9 cellular contexts compared by ENCODE assay signal in genomic region chr3:162647321-162647720, GRCh38.
"Had no signal": no experiment of that assay in that cellular context is flagged by ENCODE, and none has a peak within 500 bp of the region (broad histone marks: within the 10 kb centered on the region; RNA-seq: fewer than 3 reads in every experiment).

No MANE protein-coding gene starts in this region.

- ATAC-seq: GM23338, HepG2 had no signal

- FAIRE-seq: H1, H54, HepG2 had no signal

- H2AFZ ChIP-seq: GM23338 had no signal

- H3K4me2 ChIP-seq: GM23338 had no signal

- DNase-seq: H9, HCEC 1CT, HFFc6, KG1 had no signal

- H3K27ac ChIP-seq: HL-60 had no signal

- H3K4me3 ChIP-seq: GM23338 had no signal
